1 cellular context compared by ENCODE assay signal in the genomic region with DNA sequence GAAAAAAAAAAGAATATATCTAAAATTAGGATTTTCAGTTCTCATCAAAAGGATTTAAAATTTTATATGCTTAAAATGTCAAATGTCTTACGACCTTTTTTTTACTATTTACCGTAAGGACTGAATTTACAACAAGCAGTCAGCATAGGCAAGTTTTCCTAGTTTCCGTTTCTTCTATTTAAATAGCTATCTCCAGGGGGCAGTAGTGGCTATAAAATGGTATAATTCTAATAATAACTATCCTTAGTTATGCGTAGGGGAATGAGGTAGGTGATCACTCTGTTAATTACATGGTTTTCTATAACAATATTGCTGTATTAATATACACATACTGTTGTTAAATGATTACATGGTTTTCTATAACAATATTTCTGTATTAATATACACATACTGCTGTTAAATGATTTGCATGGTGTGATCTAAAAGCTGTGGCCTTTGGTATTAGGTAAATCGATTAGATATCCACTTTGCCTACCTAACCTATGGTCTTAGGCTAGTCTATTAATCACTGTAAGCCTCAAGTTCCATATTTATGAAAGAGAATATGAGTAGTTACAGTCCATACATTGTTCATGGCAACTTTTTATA.
A peak's percentile ranks its signal among the peaks of the same experiment; 100 is the strongest.
TF ChIP-seq lines count a peak whose summit lies in the region.

No MANE protein-coding gene starts in this region.

TF ChIP-seq in GM12878, 131 proteins besides CTCF, POLR2A, EP300 and RAD21 (continued from another document):
- TF ChIP-seq, protein P1, sequence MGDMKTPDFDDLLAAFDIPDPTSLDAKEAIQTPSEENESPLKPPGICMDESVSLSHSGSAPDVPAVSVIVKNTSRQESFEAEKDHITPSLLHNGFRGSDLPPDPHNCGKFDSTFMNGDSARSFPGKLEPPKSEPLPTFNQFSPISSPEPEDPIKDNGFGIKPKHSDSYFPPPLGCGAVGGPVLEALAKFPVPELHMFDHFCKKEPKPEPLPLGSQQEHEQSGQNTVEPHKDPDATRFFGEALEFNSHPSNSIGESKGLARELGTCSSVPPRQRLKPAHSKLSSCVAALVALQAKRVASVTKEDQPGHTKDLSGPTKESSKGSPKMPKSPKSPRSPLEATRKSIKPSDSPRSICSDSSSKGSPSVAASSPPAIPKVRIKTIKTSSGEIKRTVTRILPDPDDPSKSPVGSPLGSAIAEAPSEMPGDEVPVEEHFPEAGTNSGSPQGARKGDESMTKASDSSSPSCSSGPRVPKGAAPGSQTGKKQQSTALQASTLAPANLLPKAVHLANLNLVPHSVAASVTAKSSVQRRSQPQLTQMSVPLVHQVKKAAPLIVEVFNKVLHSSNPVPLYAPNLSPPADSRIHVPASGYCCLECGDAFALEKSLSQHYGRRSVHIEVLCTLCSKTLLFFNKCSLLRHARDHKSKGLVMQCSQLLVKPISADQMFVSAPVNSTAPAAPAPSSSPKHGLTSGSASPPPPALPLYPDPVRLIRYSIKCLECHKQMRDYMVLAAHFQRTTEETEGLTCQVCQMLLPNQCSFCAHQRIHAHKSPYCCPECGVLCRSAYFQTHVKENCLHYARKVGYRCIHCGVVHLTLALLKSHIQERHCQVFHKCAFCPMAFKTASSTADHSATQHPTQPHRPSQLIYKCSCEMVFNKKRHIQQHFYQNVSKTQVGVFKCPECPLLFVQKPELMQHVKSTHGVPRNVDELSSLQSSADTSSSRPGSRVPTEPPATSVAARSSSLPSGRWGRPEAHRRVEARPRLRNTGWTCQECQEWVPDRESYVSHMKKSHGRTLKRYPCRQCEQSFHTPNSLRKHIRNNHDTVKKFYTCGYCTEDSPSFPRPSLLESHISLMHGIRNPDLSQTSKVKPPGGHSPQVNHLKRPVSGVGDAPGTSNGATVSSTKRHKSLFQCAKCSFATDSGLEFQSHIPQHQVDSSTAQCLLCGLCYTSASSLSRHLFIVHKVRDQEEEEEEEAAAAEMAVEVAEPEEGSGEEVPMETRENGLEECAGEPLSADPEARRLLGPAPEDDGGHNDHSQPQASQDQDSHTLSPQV (IDR thresholded peaks at IDR 0.05), result no peak
- TF ChIP-seq SMC3 (IDR thresholded peaks at IDR 0.05; ENCODE audit: borderline replicate concordance, low read length) (0 out of 2 replicates have a peak, but pooled peaks have one; percentile 4), MYC (IDR thresholded peaks at IDR 0.05; ENCODE audit: insufficient read depth, insufficient read length, insufficient replicate concordance, low read length, severe bottlenecking) (no peak), SPI1 (IDR thresholded peaks at IDR 0.05; ENCODE audit: borderline replicate concordance, insufficient read depth, low read depth, low read length) (no peak)
